Comparison of ENCODE assay signal across 12 cellular contexts in the genomic region with DNA sequence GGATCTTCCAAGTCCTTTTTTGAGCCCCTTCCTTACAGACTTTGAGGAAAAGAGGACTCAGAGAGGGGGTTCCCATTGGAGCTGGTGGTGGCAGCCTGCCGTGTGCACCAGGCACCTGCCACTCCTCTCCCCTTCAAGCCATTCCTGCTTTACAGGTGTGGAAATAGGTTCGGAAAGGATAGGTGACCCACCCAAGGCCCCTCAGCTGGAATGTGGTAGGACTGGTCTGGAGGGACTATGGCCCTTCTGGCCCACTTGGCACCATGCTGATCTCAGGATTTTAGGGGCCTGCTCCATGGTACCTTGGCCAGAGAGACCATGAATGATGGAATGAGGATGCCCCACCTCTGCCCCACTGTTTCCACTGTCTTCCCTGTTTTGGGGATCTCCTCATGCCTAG. TPM values are rescaled to one million over a fixed set of nuclear protein-coding genes. Genes with fewer than 3 reads are reported as not detected.
DNase-seq lines count a peak whose midpoint lies in the region; ATAC-seq, FAIRE-seq and TF ChIP-seq lines count a peak whose summit lies in the region.
"Had no signal": no experiment of that assay in that cellular context is flagged by ENCODE, and none has a peak within 500 bp of the region (broad histone marks: within the 10 kb centered on the region; RNA-seq: fewer than 3 reads in every experiment).

No MANE protein-coding gene starts in this region.

- H3K9ac ChIP-seq in BLaER1 = no peak overlapping the region

- H3K4me2 ChIP-seq in BLaER1 = peak overlapping the region; percentile 95

- no peak for TF ChIP-seq POLR2A in GM12891 (IDR thresholded peaks at IDR 0.05; ENCODE audit: low read depth, low read length)

- peaks cover 5% of the 10 kb centered on the region; the same call in 1 of the 2 replicates for H4K20me1 ChIP-seq in BLaER1

- no peak for ATAC-seq in naive thymus-derived CD4-positive, alpha-beta T cell
- no peak for ATAC-seq in HG03520 (IDR thresholded peaks at IDR 0.05; ENCODE audit: unreplicated experiment)
- ATAC-seq: activated naive CD4-positive, alpha-beta T cell treated with anti-CD3 and anti-CD28 coated beads, Interleukin-2, amount 50 U/mL, for 72 hours had no signal

- H3K36me3 ChIP-seq in BLaER1 = no peaks in the 10 kb centered on the region
- H3K36me3 ChIP-seq in naive thymus-derived CD4-positive, alpha-beta T cell (ENCODE audit: control insufficient read depth in 2 of 3, insufficient read depth in 3 of 3, low read length in 3 of 3) = no peaks in the 10 kb centered on the region
- H3K36me3 ChIP-seq: tibial artery had no signal

- no peak overlapping the region for H3K27ac Mint-ChIP-seq in chondrocyte (ENCODE audit: unreplicated experiment)
- peak overlapping the region in 2 of 9 donors; percentile 67 to 74 for H3K27ac Mint-ChIP-seq in naive thymus-derived CD4-positive, alpha-beta T cell

- DNase-seq in chondrocyte (ENCODE audit: low spot score) (no peak), NCI-H2107 (lab: John Stamatoyannopoulos, UW) (no peak), KG1 (lab: John Stamatoyannopoulos, UW) (no peak), GM12891 (ENCODE audit: insufficient read length, low spot score) (no peak)
- no peak for DNase-seq in naive thymus-derived CD4-positive, alpha-beta T cell
- DNase-seq: NCI-H2081; stimulated activated CD4-positive, alpha-beta T cell treated with anti-CD3 and anti-CD28 coated beads, Interleukin-4, amount 100 ng/mL, for 4 hours had no signal

- POLR2A ChIA-PET in naive thymus-derived CD4-positive, alpha-beta T cell (lab: Charles Lee) = interaction anchor here (0.5 kb wide), 1 partner anchor 8 kb away, joined by 3 read pairs; no protein-coding TSS in a partner anchor

- TF ChIP-seq RAD21 in Ishikawa (IDR thresholded peaks at IDR 0.05; ENCODE audit: low read depth) = no peak

- H3K4me1 Mint-ChIP-seq in chondrocyte (ENCODE audit: low read depth) = peaks cover 11% of the 10 kb centered on the region
- peaks cover 17 to 46% (median 38%) of the 10 kb centered on the region in 7 donors for H3K4me1 Mint-ChIP-seq in naive thymus-derived CD4-positive, alpha-beta T cell

- peaks cover 38% of the 10 kb centered on the region for H3K27me3 Mint-ChIP-seq in chondrocyte (ENCODE audit: low read depth)
- H3K27me3 Mint-ChIP-seq in naive thymus-derived CD4-positive, alpha-beta T cell = peaks cover 0 to 48% (median 0%) of the 10 kb centered on the region in 5 donors

- no peak for TF ChIP-seq CTCF in chondrocyte (IDR thresholded peaks at IDR 0.05)

- peaks cover 10% of the 10 kb centered on the region for H3K27me3 ChIP-seq in BLaER1
- H3K27me3 ChIP-seq in naive thymus-derived CD4-positive, alpha-beta T cell (ENCODE audit: control insufficient read depth in 2 of 2, insufficient read depth in 2 of 2, low read length in 2 of 2) = no peaks in the 10 kb centered on the region

- no peak for FAIRE-seq in GM12891 (lab: Jason Lieb, UNC)

- CTCF ChIA-PET in naive thymus-derived CD4-positive, alpha-beta T cell (lab: Charles Lee) = interaction anchor here (1.5 kb wide), 1 partner anchor 11 kb away, joined by 3 read pairs; no protein-coding TSS in a partner anchor

- no peaks in the 10 kb centered on the region for H3K36me3 Mint-ChIP-seq in chondrocyte (ENCODE audit: low read depth)
- peaks cover 0 to 15% (median 10%) of the 10 kb centered on the region in 5 donors for H3K36me3 Mint-ChIP-seq in naive thymus-derived CD4-positive, alpha-beta T cell

- intact Hi-C loops in naive thymus-derived CD4-positive, alpha-beta T cell (cut with micrococcal nuclease) = loop anchor here (1.0 to 5.0 kb wide), 5 partner anchors 13 to 413 kb away; a partner anchor contains a TSS

- no peak for TF ChIP-seq EP300 in Ishikawa (IDR thresholded peaks at IDR 0.05; ENCODE audit: borderline replicate concordance)

- peak overlapping the region; percentile 16 for H3K4me3 Mint-ChIP-seq in chondrocyte (ENCODE audit: unreplicated experiment)
- H3K4me3 Mint-ChIP-seq in naive thymus-derived CD4-positive, alpha-beta T cell = peak overlapping the region; percentile 43 to 95 (median 88)

- peaks cover 8% of the 10 kb centered on the region for H3K9me3 Mint-ChIP-seq in chondrocyte (ENCODE audit: low read depth)
- peaks cover 0 to 4% (median 0%) of the 10 kb centered on the region in 11 donors for H3K9me3 Mint-ChIP-seq in naive thymus-derived CD4-positive, alpha-beta T cell

- H3K27ac ChIP-seq in BLaER1 = no peak overlapping the region
- peak overlapping the region; percentile 12 for H3K27ac ChIP-seq in naive thymus-derived CD4-positive, alpha-beta T cell (ENCODE audit: low read depth, low read length)
- H3K27ac ChIP-seq: tibial artery had no signal

- peaks cover 20% of the 10 kb centered on the region for H3K4me1 ChIP-seq in BLaER1
- peaks cover 11 to 16% of the 10 kb centered on the region in 2 donors for H3K4me1 ChIP-seq in naive thymus-derived CD4-positive, alpha-beta T cell (ENCODE audit: control insufficient read depth in 2 of 2, insufficient read depth in 2 of 2, low read length in 2 of 2)

- peak overlapping the region; percentile 84 for H3K4me3 ChIP-seq in BLaER1
- no peak overlapping the region for H3K4me3 ChIP-seq in naive thymus-derived CD4-positive, alpha-beta T cell (ENCODE audit: low read length)

- peaks cover 12% of the 10 kb centered on the region for H3K9me3 ChIP-seq in BLaER1
- no peaks in the 10 kb centered on the region for H3K9me3 ChIP-seq in naive thymus-derived CD4-positive, alpha-beta T cell (ENCODE audit: control insufficient read depth in 2 of 3, low read length in 3 of 3)
- H3K9me3 ChIP-seq: tibial artery had no signal

TF ChIP-seq in Ishikawa, 13 proteins besides CTCF, POLR2A, EP300 and RAD21:
- TF ChIP-seq, protein P1, sequence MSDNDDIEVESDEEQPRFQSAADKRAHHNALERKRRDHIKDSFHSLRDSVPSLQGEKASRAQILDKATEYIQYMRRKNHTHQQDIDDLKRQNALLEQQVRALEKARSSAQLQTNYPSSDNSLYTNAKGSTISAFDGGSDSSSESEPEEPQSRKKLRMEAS (IDR thresholded peaks at IDR 0.05) = no peak
- peak; percentile 42 for TF ChIP-seq TEAD4 (IDR thresholded peaks at IDR 0.05)

TF ChIP-seq in GM12891, 5 proteins besides CTCF, POLR2A, EP300 and RAD21:
- TF ChIP-seq SPI1 (IDR thresholded peaks at IDR 0.05; ENCODE audit: low read depth, low read length) (no peak), POLR2AphosphoS5 (IDR thresholded peaks at IDR 0.05; ENCODE audit: low read depth, low read length) (no peak), TAF1 (IDR thresholded peaks at IDR 0.05; ENCODE audit: low read depth, low read length) (no peak), PAX5 (IDR thresholded peaks at IDR 0.05; ENCODE audit: insufficient read depth, low read length, severe bottlenecking) (no peak), POU2F2 (IDR thresholded peaks at IDR 0.05; ENCODE audit: low read depth, low read length) (no peak)

RNA-seq across cellular contexts. Expression of a gene that starts 1.4 kb away (rescaled TPM):
- total RNA-seq in chondrocyte = 0.34 to 0.55 TPM in 2 of 3 replicates, not detected in the other
- 10 to 100 TPM in 4 of 5 experiments, 1 to 10 TPM in 1; 6.2 to 14.3 (median 11.4) TPM for total RNA-seq in naive thymus-derived CD4-positive, alpha-beta T cell
- 1 to 10 TPM; 3.1 to 4.3 TPM for polyA plus RNA-seq in naive thymus-derived CD4-positive, alpha-beta T cell
- 2.0 TPM for polyA plus RNA-seq in GM12891 (2012; ENCODE audit: low read depth, missing spikeins)

RNA-seq across cellular contexts. Expression of a gene that starts 12.5 kb away (rescaled TPM):
- total RNA-seq in chondrocyte = 13.4 to 17.2 TPM (median 17.1 TPM) in 3 replicates
- total RNA-seq in naive thymus-derived CD4-positive, alpha-beta T cell = 10 to 100 TPM in 4 of 5 experiments, 1 to 10 TPM in 1; 8.1 to 18.4 (median 13.5) TPM
- polyA plus RNA-seq in naive thymus-derived CD4-positive, alpha-beta T cell = 1 to 10 TPM; 5.0 to 7.5 TPM
- 5.3 TPM for polyA plus RNA-seq in GM12891 (2012; ENCODE audit: low read depth, missing spikeins)
